ENCODE assay signal across 8 cellular contexts in the genomic region with DNA sequence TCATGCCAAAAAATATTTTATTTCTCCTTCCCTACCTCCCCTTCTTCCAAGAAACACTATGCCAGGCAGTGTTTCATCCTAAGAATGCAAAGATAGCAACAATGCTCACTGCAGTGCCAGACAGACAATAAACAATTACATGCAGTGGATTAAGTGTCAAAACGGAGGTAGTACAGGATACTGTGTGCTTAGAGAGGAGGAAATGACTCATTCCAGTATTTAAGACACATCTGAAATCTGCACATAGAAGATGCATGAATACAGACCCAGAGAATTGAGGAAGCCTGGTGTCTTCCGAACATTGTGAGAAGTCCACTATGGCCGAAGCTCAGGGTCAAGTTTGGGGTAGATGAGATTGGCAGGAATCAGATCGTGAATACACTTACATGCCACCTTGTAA.
DNase-seq lines count a peak whose midpoint lies in the region; ATAC-seq, FAIRE-seq and TF ChIP-seq lines count a peak whose summit lies in the region.

No MANE protein-coding gene starts in this region.

- no peak for TF ChIP-seq CTCF in GM13977 (IDR thresholded peaks at IDR 0.05; ENCODE audit: extremely low read depth, insufficient read depth, missing control alignments)

- peaks cover 19% of the 10 kb centered on the region for H3K36me3 Mint-ChIP-seq in activated naive CD8-positive, alpha-beta T cell treated with anti-CD3 and anti-CD28 coated beads, Interleukin-2, amount 10 ng/mL, durations not matched to agents 7 days and 5 days
- H3K36me3 Mint-ChIP-seq in naive thymus-derived CD4-positive, alpha-beta T cell = peaks cover 0 to 30% (median 15%) of the 10 kb centered on the region in 5 donors

- no peaks in the 10 kb centered on the region for H3K27me3 Mint-ChIP-seq in activated naive CD8-positive, alpha-beta T cell treated with anti-CD3 and anti-CD28 coated beads, Interleukin-2, amount 10 ng/mL, durations not matched to agents 7 days and 5 days
- no peaks in the 10 kb centered on the region for H3K27me3 Mint-ChIP-seq in naive thymus-derived CD4-positive, alpha-beta T cell

- no peaks in the 10 kb centered on the region for H3K9me3 ChIP-seq in naive thymus-derived CD4-positive, alpha-beta T cell (ENCODE audit: control insufficient read depth in 2 of 3, low read length in 3 of 3)

- H3K4me1 Mint-ChIP-seq in activated naive CD8-positive, alpha-beta T cell treated with anti-CD3 and anti-CD28 coated beads, Interleukin-2, amount 10 ng/mL, durations not matched to agents 7 days and 5 days = peaks cover 37% of the 10 kb centered on the region
- peaks cover 21 to 55% (median 34%) of the 10 kb centered on the region in 7 donors for H3K4me1 Mint-ChIP-seq in naive thymus-derived CD4-positive, alpha-beta T cell

- H3K36me3 ChIP-seq in naive thymus-derived CD4-positive, alpha-beta T cell (ENCODE audit: control insufficient read depth in 2 of 3, insufficient read depth in 3 of 3, low read length in 3 of 3) = no peaks in the 10 kb centered on the region

- H3K4me1 ChIP-seq in naive thymus-derived CD4-positive, alpha-beta T cell (ENCODE audit: control insufficient read depth in 2 of 2, insufficient read depth in 2 of 2, low read length in 2 of 2) = peaks cover 0 to 48% of the 10 kb centered on the region in 2 donors

- FAIRE-seq in HTR-8/SVneo (lab: Jason Lieb, UNC) = no peak

- DNase-seq in GM13977 (ENCODE audit: low spot score) (peak; percentile 16), HTR-8/SVneo (ENCODE audit: insufficient read length, low spot score) (peak; percentile 14), DMS153 (lab: John Stamatoyannopoulos, UW) (no peak), NCI-H2227 treated with DMSO at 0.1 percent for 48 hours (lab: John Stamatoyannopoulos, UW) (no peak), NCI-H2107 (lab: John Stamatoyannopoulos, UW) (no peak)
- DNase-seq in activated naive CD8-positive, alpha-beta T cell treated with anti-CD3 and anti-CD28 coated beads, Interleukin-2, amount 10 ng/mL, durations not matched to agents 7 days and 5 days = no peak
- DNase-seq in naive thymus-derived CD4-positive, alpha-beta T cell = peak in 3 of 9 donors; percentile 3 to 10 (median 10)

- H3K9me3 Mint-ChIP-seq in activated naive CD8-positive, alpha-beta T cell treated with anti-CD3 and anti-CD28 coated beads, Interleukin-2, amount 10 ng/mL, durations not matched to agents 7 days and 5 days = no peaks in the 10 kb centered on the region
- H3K9me3 Mint-ChIP-seq in naive thymus-derived CD4-positive, alpha-beta T cell = peaks cover 0 to 2% (median 0%) of the 10 kb centered on the region in 11 donors

- H3K27ac Mint-ChIP-seq in activated naive CD8-positive, alpha-beta T cell treated with anti-CD3 and anti-CD28 coated beads, Interleukin-2, amount 10 ng/mL, durations not matched to agents 7 days and 5 days = peak overlapping the region; percentile 62
- peak overlapping the region; percentile 8 to 90 (median 59) for H3K27ac Mint-ChIP-seq in naive thymus-derived CD4-positive, alpha-beta T cell

- in situ Hi-C loops in GM13977 (cut with MboI; ENCODE audit: low pct_unique_long_range_greater_than_20kb, low sequenced_read_pairs, unreplicated experiment) = no loop called here

- H3K4me3 Mint-ChIP-seq in activated naive CD8-positive, alpha-beta T cell treated with anti-CD3 and anti-CD28 coated beads, Interleukin-2, amount 10 ng/mL, durations not matched to agents 7 days and 5 days = peak overlapping the region; percentile 53
- H3K4me3 Mint-ChIP-seq in naive thymus-derived CD4-positive, alpha-beta T cell = peak overlapping the region in 4 of 10 donors; percentile 3 to 76 (median 46)

- CTCF ChIA-PET in naive thymus-derived CD4-positive, alpha-beta T cell (lab: Charles Lee) = interaction anchor here (1.4 kb wide), 1 partner anchor 10 kb away, joined by 5 read pairs; no protein-coding TSS in a partner anchor

- intact Hi-C loops in naive thymus-derived CD4-positive, alpha-beta T cell (cut with micrococcal nuclease) = loop anchor here (1.0 to 10.0 kb wide), 17 partner anchors 16 to 1806 kb away; a partner anchor contains a TSS

- POLR2A ChIA-PET in activated naive CD8-positive, alpha-beta T cell treated with anti-CD3 and anti-CD28 coated beads, Interleukin-2, amount 10 ng/mL, durations not matched to agents 7 days and 5 days (lab: Charles Lee) = interaction anchor here (1.4 kb wide), 1 partner anchor 10 kb away, joined by 3 read pairs; no protein-coding TSS in a partner anchor
- POLR2A ChIA-PET in naive thymus-derived CD4-positive, alpha-beta T cell (lab: Charles Lee) = interaction anchor here (0.5 kb wide), 1 partner anchor 185 kb away, joined by 3 read pairs; no protein-coding TSS in a partner anchor

- peak; percentile 49 for ATAC-seq in GM21619 (IDR thresholded peaks at IDR 0.05; ENCODE audit: unreplicated experiment)
- ATAC-seq in activated naive CD8-positive, alpha-beta T cell treated with anti-CD3 and anti-CD28 coated beads, Interleukin-2, amount 10 ng/mL, durations not matched to agents 7 days and 5 days (ENCODE audit: low read depth) = peak; percentile 95
- peak; percentile 82 for ATAC-seq in naive thymus-derived CD4-positive, alpha-beta T cell

- H3K4me3 ChIP-seq in naive thymus-derived CD4-positive, alpha-beta T cell (ENCODE audit: low read length) = peak overlapping the region; percentile 21

- H3K27me3 ChIP-seq in naive thymus-derived CD4-positive, alpha-beta T cell (ENCODE audit: control insufficient read depth in 2 of 2, insufficient read depth in 2 of 2, low read length in 2 of 2) = no peaks in the 10 kb centered on the region

- H3K27ac ChIP-seq in naive thymus-derived CD4-positive, alpha-beta T cell (ENCODE audit: low read depth, low read length) = no peak overlapping the region

Comparison
In these comparisons a context has a peak if more than half of its experiments do, and no peak if none do; other contexts are left out.
1. DNase-seq: peak in GM13977 (single experiment) and HTR-8/SVneo (single experiment); none in activated naive CD8-positive, alpha-beta T cell treated with anti-CD3 and anti-CD28 coated beads, Interleukin-2, amount 10 ng/mL, durations not matched to agents 7 days and 5 days (single experiment), DMS153 (single experiment), NCI-H2227 treated with DMSO at 0.1 percent for 48 hours (single experiment) and NCI-H2107 (single experiment).
2. Peak in every context shown above with its lines, with median percentiles within 50 percentile points of each other: ATAC-seq.